22 cellular contexts compared by ENCODE assay signal in the genomic region with DNA sequence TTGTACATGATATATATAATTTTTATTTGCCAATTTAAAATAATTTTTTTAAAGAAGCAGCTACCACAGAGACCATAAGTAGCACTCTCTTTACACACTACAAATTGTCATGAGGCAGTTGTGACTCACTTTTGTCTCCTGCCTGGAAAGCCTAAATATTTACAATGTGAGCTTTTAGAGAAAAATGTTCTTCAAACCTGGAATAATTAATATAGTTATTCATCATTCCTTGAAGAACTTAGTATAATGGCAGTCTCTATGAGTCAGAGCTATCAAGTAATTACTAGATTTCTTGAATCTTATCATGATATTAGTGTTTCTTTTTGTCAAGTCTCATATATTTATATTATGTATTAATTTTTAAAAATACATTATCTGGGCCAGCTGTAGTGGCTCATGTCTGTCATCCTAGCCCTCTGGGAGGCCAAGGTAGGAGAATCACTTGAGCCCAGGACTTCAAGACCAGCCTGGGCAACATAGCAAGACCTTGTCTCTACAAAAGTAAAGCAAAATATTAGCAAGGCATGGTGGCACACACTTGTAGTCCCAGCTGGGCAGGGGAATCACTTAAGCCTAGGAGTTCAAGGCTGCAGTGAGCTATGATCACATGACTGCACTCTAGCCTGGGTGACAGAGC.
DNase-seq lines count a peak whose midpoint lies in the region; ATAC-seq and TF ChIP-seq lines count a peak whose summit lies in the region.
"Had no signal": no experiment of that assay in that cellular context is flagged by ENCODE, and none has a peak within 500 bp of the region (broad histone marks: within the 10 kb centered on the region; RNA-seq: fewer than 3 reads in every experiment).

No MANE protein-coding gene starts in this region.

- H3K14ac ChIP-seq in H9 (ENCODE audit: insufficient read depth, low read length): no peak overlapping the region

- no peak overlapping the region for H2BK12ac ChIP-seq in H9 (ENCODE audit: insufficient read length, low read depth, low read length)

- H3K4me1 Mint-ChIP-seq in HFFc6 (ENCODE audit: low read depth): peaks cover 37% of the 10 kb centered on the region
- peaks cover 4% of the 10 kb centered on the region for H3K4me1 Mint-ChIP-seq in WTC11
- peaks cover 4 to 5% of the 10 kb centered on the region in 2 experiments for H3K4me1 Mint-ChIP-seq in H9

- POLR2A ChIA-PET in WTC11 (lab: Charles Lee): no interaction called here

- H3K4ac ChIP-seq in H9 (ENCODE audit: low read depth, low read length): no peak overlapping the region

- H3K4me3 Mint-ChIP-seq in HFFc6 (no peak overlapping the region), WTC11 (no peak overlapping the region), H9 (no peak overlapping the region)
- H3K4me3 Mint-ChIP-seq: brain; immature natural killer cell; stimulated activated naive CD8-positive, alpha-beta T cell treated with anti-CD3 and anti-CD28 coated beads, Interleukin-15, Interleukin-2, amounts not matched to agents 100 ng/mL and 50 ng/mL, for 24 hours had no signal

- no peaks in the 10 kb centered on the region for H3K79me1 ChIP-seq in H9 (ENCODE audit: insufficient read depth, low read depth, low read length, poor library complexity, severe bottlenecking)

- H3K56ac ChIP-seq in H9 (ENCODE audit: insufficient read length, low read depth, low read length): no peak overlapping the region

- H3K9ac ChIP-seq in H9 (ENCODE audit: extremely low read depth, insufficient read length, low read length): no peak overlapping the region
- H3K9ac ChIP-seq: parathyroid adenoma had no signal

- H3K27me3 ChIP-seq in H9 (ENCODE audit: insufficient read depth, low read length): no peaks in the 10 kb centered on the region
- H3K27me3 ChIP-seq: sigmoid colon had no signal

- no peak overlapping the region for H2BK5ac ChIP-seq in H9 (ENCODE audit: insufficient read length, low read length)

- no peak overlapping the region for H2BK120ac ChIP-seq in H9 (ENCODE audit: low read depth, low read length, poor library complexity, severe bottlenecking)

- no peaks in the 10 kb centered on the region for H3K79me2 ChIP-seq in H9 (ENCODE audit: insufficient read depth, low read length)
- H3K79me2 ChIP-seq: parathyroid adenoma had no signal

- H3K23me2 ChIP-seq in H9 (ENCODE audit: insufficient read length, low read depth, low read length, poor library complexity, severe bottlenecking): no peaks in the 10 kb centered on the region

- TF ChIP-seq CTCF in HFFc6 (IDR thresholded peaks at IDR 0.05) (no peak), WTC11 (IDR thresholded peaks at IDR 0.05) (no peak), fibroblast of villous mesenchyme (IDR thresholded peaks at IDR 0.05; ENCODE audit: insufficient read depth, low read depth, low read length) (no peak), H9 (conservative IDR thresholded peaks at IDR 0.05) (no peak)

- no peaks in the 10 kb centered on the region for H4K20me1 ChIP-seq in H9 (ENCODE audit: control insufficient read depth, insufficient read depth, insufficient read length)

- no peak overlapping the region for H3K18ac ChIP-seq in H9 (ENCODE audit: insufficient read length, low read depth, low read length)

- no peak overlapping the region for H3K23ac ChIP-seq in H9 (ENCODE audit: insufficient read length, low read depth, low read length)

- peak overlapping the region; percentile 57 for H3K27ac Mint-ChIP-seq in HFFc6
- H3K27ac Mint-ChIP-seq in WTC11: no peak overlapping the region
- 0 out of 7 replicates have a peak overlapping the region, but pooled peaks of 1 of the 3 experiments have one; percentile 27 for H3K27ac Mint-ChIP-seq in H9
- H3K27ac Mint-ChIP-seq: immature natural killer cell; stimulated activated naive CD8-positive, alpha-beta T cell treated with anti-CD3 and anti-CD28 coated beads, Interleukin-15, Interleukin-2, amounts not matched to agents 100 ng/mL and 50 ng/mL, for 24 hours had no signal

- no peak overlapping the region for H3K27ac ChIP-seq in H9 (ENCODE audit: insufficient read length, low read depth, low read length)
- H3K27ac ChIP-seq: parathyroid adenoma, sigmoid colon had no signal

- DNase-seq in AG08396 (ENCODE audit: low spot score) (peak; percentile 56), HFFc6 (peak; percentile 71), WTC11 (ENCODE audit: low spot score) (no peak), fibroblast of villous mesenchyme (ENCODE audit: low read depth) (peak; percentile 53), T1000 (lab: John Stamatoyannopoulos, UW) (no peak), H9 (no peak)
- DNase-seq: activated CD4-positive, alpha-beta T cell treated with anti-CD3 and anti-CD28 coated beads, Interleukin-2, amount 50 U/mL, for 1 hour; activated naive CD4-positive, alpha-beta T cell; dermis blood vessel endothelial cell; head of caudate nucleus; immature natural killer cell; NCI-H1436; sigmoid colon; stimulated activated CD4-positive, alpha-beta T cell treated with anti-CD3 and anti-CD28 coated beads, Interleukin-1b, Interleukin-23, amount 100 ng/mL, for 48 hours; SW 1271 had no signal

- no peak overlapping the region for H4K5ac ChIP-seq in H9 (ENCODE audit: insufficient read length, low read depth, low read length)

- peaks cover 5% of the 10 kb centered on the region; the same call in 1 of the 2 replicates for H3K4me1 ChIP-seq in H9 (ENCODE audit: insufficient read depth, low read length)
- H3K4me1 ChIP-seq: parathyroid adenoma, sigmoid colon had no signal

- CTCF ChIA-PET in WTC11 (lab: Charles Lee): no interaction called here

- H3K36me3 Mint-ChIP-seq in HFFc6 (ENCODE audit: low read depth): no peaks in the 10 kb centered on the region
- H3K36me3 Mint-ChIP-seq in WTC11: no peaks in the 10 kb centered on the region
- H3K36me3 Mint-ChIP-seq in H9 (ENCODE audit: insufficient read depth in 1 of 3, low read depth in 3 of 3): no peaks in the 10 kb centered on the region
- H3K36me3 Mint-ChIP-seq: brain had no signal

- H2BK20ac ChIP-seq in H9 (ENCODE audit: low read depth, low read length, poor library complexity, severe bottlenecking): no peak overlapping the region

- no peak overlapping the region for H3K4me3 ChIP-seq in fibroblast of villous mesenchyme (ENCODE audit: low read depth, low read length)
- H3K4me3 ChIP-seq: lung, sigmoid colon had no signal

- H3K4me2 ChIP-seq in H9 (ENCODE audit: insufficient read depth, insufficient read length, low read length): no peak overlapping the region

- no peak overlapping the region for H2AFZ ChIP-seq in H9 (ENCODE audit: low read length)
- H2AFZ ChIP-seq: parathyroid adenoma had no signal

- no peak for ATAC-seq in WTC11
- no peak for ATAC-seq in GM19467 (IDR thresholded peaks at IDR 0.05; ENCODE audit: unreplicated experiment)
- no peak for ATAC-seq in GM18517 (IDR thresholded peaks at IDR 0.05; ENCODE audit: unreplicated experiment)
- ATAC-seq: Panc1 had no signal

- H4K91ac ChIP-seq in H9 (ENCODE audit: insufficient read length, low read depth, low read length): no peak overlapping the region

- H2AK5ac ChIP-seq in H9 (ENCODE audit: insufficient read length, low read length): no peak overlapping the region

- H3K9me3 Mint-ChIP-seq in HFFc6: no peaks in the 10 kb centered on the region
- H3K9me3 Mint-ChIP-seq in WTC11: no peaks in the 10 kb centered on the region
- no peaks in the 10 kb centered on the region for H3K9me3 Mint-ChIP-seq in H9
- H3K9me3 Mint-ChIP-seq: brain; immature natural killer cell; stimulated activated naive CD8-positive, alpha-beta T cell treated with anti-CD3 and anti-CD28 coated beads, Interleukin-15, Interleukin-2, amounts not matched to agents 100 ng/mL and 50 ng/mL, for 24 hours had no signal

- H4K8ac ChIP-seq in H9 (replicated peaks; ENCODE audit: insufficient read length, low read depth, low read length): no peak overlapping the region

- H2BK15ac ChIP-seq in H9 (ENCODE audit: low read depth, low read length): no peak overlapping the region

- H3K27me3 Mint-ChIP-seq in HFFc6 (ENCODE audit: insufficient read depth) (no peaks in the 10 kb centered on the region; the same call in 1 of the 2 replicates), WTC11 (ENCODE audit: low read depth) (no peaks in the 10 kb centered on the region), H9 (ENCODE audit: low read depth) (no peaks in the 10 kb centered on the region)
- H3K27me3 Mint-ChIP-seq: brain; stimulated activated naive CD8-positive, alpha-beta T cell treated with anti-CD3 and anti-CD28 coated beads, Interleukin-15, Interleukin-2, amounts not matched to agents 100 ng/mL and 50 ng/mL, for 24 hours had no signal

- H3K9me3 ChIP-seq in H9 (ENCODE audit: control insufficient read depth, low read depth, low read length): no peaks in the 10 kb centered on the region
- H3K9me3 ChIP-seq: sigmoid colon had no signal

- H3T11ph ChIP-seq in H9 (ENCODE audit: low read length): no peak overlapping the region

TF ChIP-seq in WTC11, 78 proteins besides CTCF, POLR2A, EP300 and RAD21 (continues in another document):
- TF ChIP-seq CREM (CRISPR knock-in tag; IDR thresholded peaks at IDR 0.05): no peak
- no peak for TF ChIP-seq GRHL2 (CRISPR knock-in tag; IDR thresholded peaks at IDR 0.05; ENCODE audit: insufficient replicate concordance, severe bottlenecking)
- TF ChIP-seq TEAD1 (CRISPR knock-in tag; IDR thresholded peaks at IDR 0.05): no peak
- TF ChIP-seq, protein P1, sequence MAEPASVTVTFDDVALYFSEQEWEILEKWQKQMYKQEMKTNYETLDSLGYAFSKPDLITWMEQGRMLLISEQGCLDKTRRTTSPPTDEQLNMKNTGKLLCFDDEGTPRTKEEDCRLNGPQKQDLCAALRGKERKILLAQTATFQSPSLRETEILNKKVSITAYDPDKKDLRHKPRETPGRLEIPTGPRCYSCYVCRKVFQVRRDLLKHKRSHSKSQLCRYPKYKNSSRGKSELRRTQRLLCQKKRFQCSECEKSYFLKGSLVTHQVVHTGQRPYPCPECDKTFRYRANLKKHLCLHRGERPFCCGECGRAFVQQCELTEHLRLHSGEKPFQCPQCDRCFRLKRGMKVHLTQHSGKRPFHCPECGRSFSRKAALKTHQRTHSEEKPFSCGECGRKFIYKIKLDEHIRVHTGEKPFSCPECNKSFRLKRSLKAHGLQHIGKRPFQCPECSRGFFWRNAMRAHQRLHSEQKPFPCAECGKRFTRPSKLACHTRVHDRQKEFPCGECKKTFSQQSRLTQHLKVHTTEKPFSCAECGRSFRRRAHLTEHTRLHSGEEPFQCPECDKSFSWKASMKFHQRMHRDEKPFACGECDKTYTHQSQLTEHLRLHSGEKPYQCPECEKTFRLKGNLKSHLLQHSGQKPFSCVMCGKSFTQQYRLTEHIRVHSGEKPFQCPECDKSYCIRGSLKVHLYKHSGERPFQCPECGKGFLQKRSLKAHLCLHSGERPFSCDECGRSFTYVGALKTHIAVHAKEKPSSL (CRISPR knock-in tag; conservative IDR thresholded peaks at IDR 0.05): no peak

Comparison
In these comparisons a context has a peak if more than half of its experiments do, and no peak if none do; other contexts are left out.
1. DNase-seq: peak in AG08396 (single experiment), HFFc6 (single experiment) and fibroblast of villous mesenchyme (single experiment); none in WTC11 (single experiment), T1000 (single experiment) and H9 (single experiment).